ENCODE assay signal across 10 cellular contexts in the genomic region with DNA sequence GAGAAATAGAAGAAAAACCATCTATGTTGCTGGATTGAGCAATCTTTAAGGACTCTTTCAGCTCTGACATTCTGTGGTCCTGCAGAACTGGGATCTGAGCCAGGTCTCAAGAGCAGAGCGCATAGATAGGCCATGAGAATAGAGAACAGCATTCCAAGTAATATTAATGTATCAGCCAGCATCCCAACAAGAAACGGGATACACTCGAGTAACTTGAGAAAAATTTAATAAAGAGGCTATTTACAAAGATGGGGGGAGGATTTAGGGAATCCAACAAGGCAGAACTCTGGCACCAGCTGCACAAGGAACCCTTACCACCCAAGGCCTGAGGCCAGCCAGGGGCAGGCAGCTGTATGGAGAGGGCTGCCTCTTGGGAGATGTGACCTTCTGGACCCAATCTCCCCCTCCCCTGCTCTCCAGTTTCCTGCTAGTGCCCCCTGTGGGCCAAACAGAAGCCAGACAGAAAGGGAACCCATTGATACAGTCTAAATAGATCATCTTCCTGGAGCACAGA. TPM values are rescaled to one million over a fixed set of nuclear protein-coding genes. Genes with fewer than 3 reads are reported as not detected.
A peak's percentile ranks its signal among the peaks of the same experiment; 100 is the strongest.
DNase-seq lines count a peak whose midpoint lies in the region; ATAC-seq and TF ChIP-seq lines count a peak whose summit lies in the region.
"Had no signal": no experiment of that assay in that cellular context is flagged by ENCODE, and none has a peak within 500 bp of the region (broad histone marks: within the 10 kb centered on the region; RNA-seq: fewer than 3 reads in every experiment).

No MANE protein-coding gene starts in this region.

- no peaks in the 10 kb centered on the region for H3K27me3 Mint-ChIP-seq in stimulated activated naive CD8-positive, alpha-beta T cell treated with anti-CD3 and anti-CD28 coated beads, Interleukin-15, amount 100 ng/mL, for 72 hours

- no peak for DNase-seq in stimulated activated naive CD8-positive, alpha-beta T cell treated with anti-CD3 and anti-CD28 coated beads, Interleukin-15, amount 100 ng/mL, for 72 hours
- DNase-seq in stimulated activated naive CD8-positive, alpha-beta T cell treated with anti-CD3 and anti-CD28 coated beads, Interleukin-15, Interleukin-2, amounts not matched to agents 100 U/mL and 50 U/mL, for 24 hours: no peak
- DNase-seq in Panc1 (ENCODE audit: low read depth, low spot score): no peak
- peak; percentile 57 to 98 for DNase-seq in cardiac muscle cell (ENCODE audit: low read depth in 1 of 2, low spot score in 1 of 2)
- DNase-seq in activated naive CD4-positive, alpha-beta T cell treated with anti-CD3 and anti-CD28 coated beads, Interleukin-2, amount 50 U/mL, for 16 hours: no peak
- DNase-seq: activated CD4-positive, alpha-beta T cell treated with anti-CD3 and anti-CD28 coated beads for 4 hours had no signal

- TF ChIP-seq CTCF in Panc1 (IDR thresholded peaks at IDR 0.05) (peak; percentile 26; the same call in 1 of the 2 replicates), cardiac muscle cell (IDR thresholded peaks at IDR 0.05; ENCODE audit: low read depth, low read length) (peak; percentile 51)

- in situ Hi-C loops in Panc1 (cut with HindIII; ENCODE audit: low pct_unique_long_range_greater_than_20kb, low sequenced_read_pairs): no loop called here

- H3K4me3 Mint-ChIP-seq in stimulated activated naive CD8-positive, alpha-beta T cell treated with anti-CD3 and anti-CD28 coated beads, Interleukin-15, amount 100 ng/mL, for 72 hours: no peak overlapping the region

- H3K36me3 ChIP-seq in Panc1 (ENCODE audit: control insufficient read depth, insufficient read depth, low read length) (no peaks in the 10 kb centered on the region), cardiac muscle cell (no peaks in the 10 kb centered on the region)
- H3K36me3 ChIP-seq: thoracic aorta had no signal

- H3K4me3 ChIP-seq in Panc1 (ENCODE audit: low read depth in 2 of 2, low read length in 2 of 2) (no peak overlapping the region), cardiac muscle cell (no peak overlapping the region)
- H3K4me3 ChIP-seq: thoracic aorta had no signal

- intact Hi-C loops in Panc1 (cut with micrococcal nuclease; ENCODE audit: unreplicated experiment): no loop called here

- no peak for TF ChIP-seq POLR2A in GM18505 (IDR thresholded peaks at IDR 0.05; ENCODE audit: borderline replicate concordance, extremely low read depth, insufficient read depth, insufficient read length)

- no peak overlapping the region for H3K27ac ChIP-seq in Panc1 (ENCODE audit: low read length)
- no peak overlapping the region for H3K27ac ChIP-seq in cardiac muscle cell
- H3K27ac ChIP-seq: thoracic aorta had no signal

- H3K4me1 ChIP-seq in Panc1 (ENCODE audit: control insufficient read depth, insufficient read depth, low read length) (no peaks in the 10 kb centered on the region), cardiac muscle cell (ENCODE audit: low read depth) (no peaks in the 10 kb centered on the region)

- no peak overlapping the region for H3K27ac Mint-ChIP-seq in stimulated activated naive CD8-positive, alpha-beta T cell treated with anti-CD3 and anti-CD28 coated beads, Interleukin-15, amount 100 ng/mL, for 72 hours

- no peaks in the 10 kb centered on the region for H3K9me3 Mint-ChIP-seq in stimulated activated naive CD8-positive, alpha-beta T cell treated with anti-CD3 and anti-CD28 coated beads, Interleukin-15, amount 100 ng/mL, for 72 hours

- ATAC-seq in stimulated activated naive CD8-positive, alpha-beta T cell treated with anti-CD3 and anti-CD28 coated beads, Interleukin-15, amount 100 ng/mL, for 72 hours: peak; percentile 35
- no peak for ATAC-seq in stimulated activated naive CD8-positive, alpha-beta T cell treated with anti-CD3 and anti-CD28 coated beads, Interleukin-15, Interleukin-2, amounts not matched to agents 100 U/mL and 50 U/mL, for 24 hours
- no peak for ATAC-seq in Panc1
- no peak for ATAC-seq in HG03039 (IDR thresholded peaks at IDR 0.05; ENCODE audit: unreplicated experiment)
- no peak for ATAC-seq in GM18505 (IDR thresholded peaks at IDR 0.05; ENCODE audit: unreplicated experiment)
- no peak for ATAC-seq in GM21528 (IDR thresholded peaks at IDR 0.05; ENCODE audit: low FRiP score, unreplicated experiment)

- H3K27me3 ChIP-seq in Panc1 (ENCODE audit: control insufficient read depth, insufficient read depth, low read length) (peaks cover 8% of the 10 kb centered on the region; the same call in 1 of the 2 replicates), cardiac muscle cell (peaks cover 17% of the 10 kb centered on the region)

- CTCF ChIA-PET in Panc1 (lab: Charles Lee): no interaction called here

- POLR2A ChIA-PET in Panc1 (lab: Charles Lee): no interaction called here

- no TSS peak for BruUV-seq in Panc1 (replicated peaks; lab: Mats Ljungman, UMichigan)

- no peaks in the 10 kb centered on the region for H3K9me3 ChIP-seq in Panc1 (ENCODE audit: control insufficient read depth, insufficient read depth, low read depth, low read length)
- H3K9me3 ChIP-seq in cardiac muscle cell (ENCODE audit: low read depth): no peaks in the 10 kb centered on the region
- H3K9me3 ChIP-seq: thoracic aorta had no signal

- H3K4me1 Mint-ChIP-seq in stimulated activated naive CD8-positive, alpha-beta T cell treated with anti-CD3 and anti-CD28 coated beads, Interleukin-15, amount 100 ng/mL, for 72 hours: peaks cover 11% of the 10 kb centered on the region

RNA-seq across cellular contexts. Expression of gene TMOD2, which starts 8.2 kb away (rescaled TPM):
- total RNA-seq in Panc1 (2021; ENCODE audit: unreplicated experiment) (1.7 TPM), cardiac muscle cell (2.7 and 2.8 TPM in 2 replicates)
- polyA plus RNA-seq in Panc1 (2012; ENCODE audit: insufficient read length): 0.97 TPM
- polyA plus RNA-seq in cardiac muscle cell: 1.8 and 3.0 TPM in 2 replicates

RNA-seq across cellular contexts. Expression of gene LYSMD2, which starts 22.2 kb away (rescaled TPM):
- total RNA-seq in Panc1 (2021; ENCODE audit: unreplicated experiment): 17.2 TPM
- 9.5 TPM for polyA plus RNA-seq in Panc1 (2012; ENCODE audit: insufficient read length)
- 1.5 and 1.9 TPM in 2 replicates for total RNA-seq in cardiac muscle cell
- 1.7 TPM in 2 replicates for polyA plus RNA-seq in cardiac muscle cell

Comparison
In these comparisons a context has a peak if more than half of its experiments do, and no peak if none do; other contexts are left out.
1. DNase-seq: peak in cardiac muscle cell (2 of 2); none in stimulated activated naive CD8-positive, alpha-beta T cell treated with anti-CD3 and anti-CD28 coated beads, Interleukin-15, amount 100 ng/mL, for 72 hours (0 of 2), stimulated activated naive CD8-positive, alpha-beta T cell treated with anti-CD3 and anti-CD28 coated beads, Interleukin-15, Interleukin-2, amounts not matched to agents 100 U/mL and 50 U/mL, for 24 hours (single experiment), Panc1 (single experiment) and activated naive CD4-positive, alpha-beta T cell treated with anti-CD3 and anti-CD28 coated beads, Interleukin-2, amount 50 U/mL, for 16 hours (single experiment).